ENCODE assay signal across 24 cellular contexts in the genomic region with DNA sequence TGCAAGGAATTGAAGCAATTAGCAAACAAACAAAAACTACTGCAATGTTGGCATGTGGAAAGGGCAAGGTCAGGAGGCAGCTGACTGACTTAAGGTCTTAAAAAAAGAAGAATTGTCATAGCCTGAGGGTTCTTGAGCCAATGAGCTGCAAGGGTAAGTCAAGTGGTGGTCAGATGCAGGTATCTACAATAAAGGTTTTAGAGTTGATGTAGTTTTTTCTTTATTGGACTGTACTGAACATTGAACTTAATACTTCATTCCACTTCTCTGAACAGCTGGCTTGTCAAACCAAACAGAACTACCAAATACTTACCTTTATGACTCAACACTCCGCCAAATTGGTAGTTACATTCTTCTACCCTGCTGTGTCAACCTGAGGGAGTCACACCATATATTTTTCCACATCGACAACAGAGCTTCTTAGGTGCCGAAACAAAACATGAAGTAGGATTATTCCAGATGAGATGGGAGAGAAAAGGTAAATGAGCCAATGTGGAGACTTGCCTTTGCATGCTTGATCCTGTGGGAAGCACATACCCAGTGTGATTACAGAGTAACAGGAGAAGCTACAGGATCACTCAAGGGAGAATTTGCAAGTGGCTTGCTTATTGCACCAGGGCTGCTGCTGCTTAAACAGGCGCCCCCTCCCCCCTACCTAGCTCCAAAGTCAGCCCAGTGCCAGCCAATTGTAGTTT. TPM values are rescaled to one million over a fixed set of nuclear protein-coding genes. Genes with fewer than 3 reads are reported as not detected.
DNase-seq lines count a peak whose midpoint lies in the region; ATAC-seq, FAIRE-seq and TF ChIP-seq lines count a peak whose summit lies in the region.
"Had no signal": no experiment of that assay in that cellular context is flagged by ENCODE, and none has a peak within 500 bp of the region (broad histone marks: within the 10 kb centered on the region; RNA-seq: fewer than 3 reads in every experiment).

No MANE protein-coding gene starts in this region.

- H2BK20ac ChIP-seq in IMR-90 (ENCODE audit: low read depth, low read length): no peak overlapping the region

- H2BK15ac ChIP-seq in IMR-90 (ENCODE audit: low read depth, low read length): no peak overlapping the region

- dilution Hi-C loops in IMR-90 (cut with HindIII; ENCODE audit: low sequenced_read_pairs, unreplicated experiment): no loop called here
- dilution Hi-C loops in keratinocyte (cut with MboI; ENCODE audit: extremely low pct_ligation_motif_present, low sequenced_read_pairs): no loop called here

- peaks cover 11% of the 10 kb centered on the region for H3K27me3 ChIP-seq in IMR-90 (ENCODE audit: control insufficient read depth, insufficient read depth, low read length)
- H3K27me3 ChIP-seq in keratinocyte (ENCODE audit: control insufficient read depth, extremely low read depth, insufficient read depth, low read length): no peaks in the 10 kb centered on the region
- H3K27me3 ChIP-seq in upper lobe of left lung: no peaks in the 10 kb centered on the region
- H3K27me3 ChIP-seq: body of pancreas, right lobe of liver had no signal

- H2AK5ac ChIP-seq in IMR-90 (ENCODE audit: low read depth, low read length): no peak overlapping the region

- H3K27me3 Mint-ChIP-seq in activated CD4-positive, alpha-beta memory T cell treated with anti-CD3 and anti-CD28 coated beads, Interleukin-2, amount 10 ng/mL, durations not matched to agents 7 days and 5 days: peaks cover 2% of the 10 kb centered on the region

- H3K27ac Mint-ChIP-seq in activated CD4-positive, alpha-beta memory T cell treated with anti-CD3 and anti-CD28 coated beads, Interleukin-2, amount 10 ng/mL, durations not matched to agents 7 days and 5 days: no peak overlapping the region
- H3K27ac Mint-ChIP-seq: activated CD8-positive, alpha-beta memory T cell treated with anti-CD3 and anti-CD28 coated beads, Interleukin-2, amount 10 ng/mL, durations not matched to agents 7 days and 5 days; activated naive CD8-positive, alpha-beta T cell treated with anti-CD3 and anti-CD28 coated beads, Interleukin-2, amount 10 ng/mL, durations not matched to agents 7 days and 5 days; activated T-helper 17 cell treated with anti-CD3 and anti-CD28 coated beads, Interleukin-2, amount 50 U/mL, for 72 hours; memory B cell; naive thymus-derived CD4-positive, alpha-beta T cell; stimulated activated effector memory CD8-positive, alpha-beta T cell treated with anti-CD3 and anti-CD28 coated beads, Interleukin-12 subunit alpha, Interleukin-12 subunit beta, amount 100 ng/mL, for 72 hours had no signal

- no peak for TF ChIP-seq RAD21 in IMR-90 (IDR thresholded peaks at IDR 0.05; ENCODE audit: low read length)

- POLR2A ChIA-PET in IMR-90 (lab: Charles Lee; ENCODE audit: unreplicated experiment): no interaction called here
- POLR2A ChIA-PET in activated CD4-positive, alpha-beta memory T cell treated with anti-CD3 and anti-CD28 coated beads, Interleukin-2, amount 10 ng/mL, durations not matched to agents 7 days and 5 days (lab: Charles Lee): no interaction called here

- TF ChIP-seq CTCF in IMR-90 (conservative IDR thresholded peaks at IDR 0.05; ENCODE audit: low read depth, low read length): no peak
- TF ChIP-seq CTCF in keratinocyte (optimal IDR thresholded peaks at IDR 0.05 in 1 of 3, IDR thresholded peaks at IDR 0.05 in 1 of 3, conservative IDR thresholded peaks at IDR 0.05 in 1 of 3; ENCODE audit: extremely low read depth in 1 of 3, insufficient read depth in 2 of 3, low read length in 3 of 3): no peak
- no peak for TF ChIP-seq CTCF in upper lobe of left lung (IDR thresholded peaks at IDR 0.05)

- H3K4ac ChIP-seq in IMR-90 (ENCODE audit: low read depth, low read length): no peak overlapping the region

- H3K18ac ChIP-seq in IMR-90 (ENCODE audit: low read depth, low read length): no peak overlapping the region

- no peak overlapping the region for H3K9ac ChIP-seq in IMR-90 (ENCODE audit: low read depth, low read length)
- H3K9ac ChIP-seq in keratinocyte (ENCODE audit: control insufficient read depth, extremely low read depth, insufficient read depth, low read length): no peak overlapping the region

- CTCF ChIA-PET in IMR-90 (lab: Yijun Ruan, JAX): no interaction called here
- CTCF ChIA-PET in activated CD4-positive, alpha-beta memory T cell treated with anti-CD3 and anti-CD28 coated beads, Interleukin-2, amount 10 ng/mL, durations not matched to agents 7 days and 5 days (lab: Charles Lee): no interaction called here

- no peak overlapping the region for H2BK120ac ChIP-seq in IMR-90 (ENCODE audit: low read depth, low read length)

- H3K23ac ChIP-seq in IMR-90 (ENCODE audit: low read depth, low read length): no peak overlapping the region

- H2AFZ ChIP-seq in IMR-90 (replicated peaks; ENCODE audit: low read length, poor library complexity) (no peak overlapping the region), keratinocyte (ENCODE audit: control insufficient read depth, low read length) (no peak overlapping the region)

- no peak for TF ChIP-seq EP300 in upper lobe of left lung (IDR thresholded peaks at IDR 0.05)

- H3K56ac ChIP-seq in IMR-90 (ENCODE audit: extremely low read depth, insufficient read depth, low read length): no peak overlapping the region

- no peaks in the 10 kb centered on the region for H3K4me1 Mint-ChIP-seq in activated CD4-positive, alpha-beta memory T cell treated with anti-CD3 and anti-CD28 coated beads, Interleukin-2, amount 10 ng/mL, durations not matched to agents 7 days and 5 days
- H3K4me1 Mint-ChIP-seq: activated CD8-positive, alpha-beta memory T cell treated with anti-CD3 and anti-CD28 coated beads, Interleukin-2, amount 10 ng/mL, durations not matched to agents 7 days and 5 days; activated naive CD8-positive, alpha-beta T cell treated with anti-CD3 and anti-CD28 coated beads, Interleukin-2, amount 10 ng/mL, durations not matched to agents 7 days and 5 days; activated T-helper 17 cell treated with anti-CD3 and anti-CD28 coated beads, Interleukin-2, amount 50 U/mL, for 72 hours; memory B cell; naive thymus-derived CD4-positive, alpha-beta T cell; stimulated activated effector memory CD8-positive, alpha-beta T cell treated with anti-CD3 and anti-CD28 coated beads, Interleukin-12 subunit alpha, Interleukin-12 subunit beta, amount 100 ng/mL, for 72 hours had no signal

- TF ChIP-seq POLR2A in IMR-90 (IDR thresholded peaks at IDR 0.05; ENCODE audit: low read depth, low read length): no peak
- no peak for TF ChIP-seq POLR2A in upper lobe of left lung (IDR thresholded peaks at IDR 0.05)

- H3K14ac ChIP-seq in IMR-90 (replicated peaks; ENCODE audit: low read depth, low read length): no peak overlapping the region

- H3K4me1 ChIP-seq in IMR-90 (ENCODE audit: control insufficient read depth, insufficient read depth, low read length): no peaks in the 10 kb centered on the region
- no peaks in the 10 kb centered on the region for H3K4me1 ChIP-seq in keratinocyte (ENCODE audit: control insufficient read depth, extremely low read depth, insufficient read depth, low read length)
- no peaks in the 10 kb centered on the region for H3K4me1 ChIP-seq in upper lobe of left lung
- H3K4me1 ChIP-seq: body of pancreas, heart right ventricle, right lobe of liver had no signal

- H3K4me3 ChIP-seq in IMR-90 (ENCODE audit: insufficient read depth, low read depth, low read length) (no peak overlapping the region), keratinocyte (ENCODE audit: control insufficient read depth in 2 of 3, extremely low read depth in 1 of 3, insufficient read depth in 2 of 3, low read depth in 1 of 3, low read length in 3 of 3) (no peak overlapping the region), upper lobe of left lung (no peak overlapping the region)
- H3K4me3 ChIP-seq: body of pancreas, heart right ventricle, right lobe of liver had no signal

- no peaks in the 10 kb centered on the region for H3K9me3 ChIP-seq in IMR-90 (ENCODE audit: control insufficient read depth, insufficient read depth, low read length)
- H3K9me3 ChIP-seq in keratinocyte (ENCODE audit: control insufficient read depth, low read depth, low read length): no peaks in the 10 kb centered on the region
- H3K9me3 ChIP-seq in upper lobe of left lung: no peaks in the 10 kb centered on the region
- H3K9me3 ChIP-seq: body of pancreas, right lobe of liver had no signal

- DNase-seq in IMR-90: peak; percentile 17
- peak; percentile 7 for DNase-seq in SW480 (ENCODE audit: low spot score)
- DNase-seq in keratinocyte (ENCODE audit: low read depth, low spot score): peak; percentile 15
- DNase-seq in upper lobe of left lung: peak in 1 of 2 donors; percentile 44
- no peak for DNase-seq in posterior vena cava (ENCODE audit: low spot score)
- DNase-seq in activated CD4-positive, alpha-beta memory T cell treated with anti-CD3 and anti-CD28 coated beads, Interleukin-2, amount 10 ng/mL, durations not matched to agents 7 days and 5 days: no peak
- no peak for DNase-seq in Ammon's horn (ENCODE audit: low spot score)
- DNase-seq: activated CD8-positive, alpha-beta memory T cell treated with anti-CD3 and anti-CD28 coated beads, Interleukin-2, amount 10 ng/mL, durations not matched to agents 7 days and 5 days; activated naive CD8-positive, alpha-beta T cell treated with anti-CD3 and anti-CD28 coated beads, Interleukin-2, amount 10 ng/mL, durations not matched to agents 7 days and 5 days; body of pancreas; cortex of kidney; DND-41; heart right ventricle; Karpas-422; naive thymus-derived CD4-positive, alpha-beta T cell; NCI-H1105; NCI-H2081; NCI-H524 treated with DMSO at 0.1 percent for 48 hours; right lobe of liver had no signal

- H2AK9ac ChIP-seq in IMR-90 (replicated peaks; ENCODE audit: low read depth, low read length, poor library complexity): no peak overlapping the region

- H3K9me1 ChIP-seq in IMR-90 (ENCODE audit: insufficient read depth, low read length): no peaks in the 10 kb centered on the region
- H3K9me1 ChIP-seq in keratinocyte (ENCODE audit: control insufficient read depth, extremely low read depth, insufficient read depth, low read length): no peaks in the 10 kb centered on the region

- no peak overlapping the region for H2BK5ac ChIP-seq in IMR-90 (ENCODE audit: low read depth, low read length, poor library complexity, severe bottlenecking)

- H3K79me1 ChIP-seq in IMR-90 (ENCODE audit: low read depth in 1 of 2, low read length in 2 of 2): no peaks in the 10 kb centered on the region

- H3K4me2 ChIP-seq in IMR-90 (ENCODE audit: low read depth, low read length): no peak overlapping the region
- peak overlapping the region; percentile 12 for H3K4me2 ChIP-seq in keratinocyte (ENCODE audit: control insufficient read depth, extremely low read depth, insufficient read depth, low read depth, low read length)

- H3K4me3 Mint-ChIP-seq in activated CD4-positive, alpha-beta memory T cell treated with anti-CD3 and anti-CD28 coated beads, Interleukin-2, amount 10 ng/mL, durations not matched to agents 7 days and 5 days: no peak overlapping the region
- H3K4me3 Mint-ChIP-seq: activated CD8-positive, alpha-beta memory T cell treated with anti-CD3 and anti-CD28 coated beads, Interleukin-2, amount 10 ng/mL, durations not matched to agents 7 days and 5 days; activated naive CD8-positive, alpha-beta T cell treated with anti-CD3 and anti-CD28 coated beads, Interleukin-2, amount 10 ng/mL, durations not matched to agents 7 days and 5 days; activated T-helper 17 cell treated with anti-CD3 and anti-CD28 coated beads, Interleukin-2, amount 50 U/mL, for 72 hours; memory B cell; naive thymus-derived CD4-positive, alpha-beta T cell; stimulated activated effector memory CD8-positive, alpha-beta T cell treated with anti-CD3 and anti-CD28 coated beads, Interleukin-12 subunit alpha, Interleukin-12 subunit beta, amount 100 ng/mL, for 72 hours had no signal

- FAIRE-seq in keratinocyte (lab: Jason Lieb, UNC): peak; percentile 23

- H4K91ac ChIP-seq in IMR-90 (ENCODE audit: insufficient read depth, low read depth, low read length): no peak overlapping the region

- intact Hi-C loops in IMR-90 (cut with micrococcal nuclease) (no loop called here), posterior vena cava (cut with DNase I) (loop anchor here in 1 of 2 donors (10.0 kb wide), 1 partner anchor 217 kb away; no protein-coding TSS in a partner anchor)

- BruUV-seq in IMR-90 (replicated peaks; lab: Mats Ljungman, UMichigan): no TSS peak

- no peaks in the 10 kb centered on the region for H4K20me1 ChIP-seq in IMR-90 (ENCODE audit: insufficient read depth, low read length)
- H4K20me1 ChIP-seq in keratinocyte (ENCODE audit: control insufficient read depth, extremely low read depth, insufficient read depth, low read length): no peaks in the 10 kb centered on the region

- H3K27ac ChIP-seq in IMR-90 (ENCODE audit: insufficient read depth, low read length) (no peak overlapping the region), keratinocyte (ENCODE audit: control insufficient read depth, insufficient read depth, low read length) (no peak overlapping the region), upper lobe of left lung (no peak overlapping the region)
- H3K27ac ChIP-seq: body of pancreas, heart right ventricle, right lobe of liver had no signal

- H4K5ac ChIP-seq in IMR-90 (ENCODE audit: low read depth, low read length): no peak overlapping the region

- H3K36me3 ChIP-seq in IMR-90 (ENCODE audit: control insufficient read depth, insufficient read depth, low read length) (no peaks in the 10 kb centered on the region), keratinocyte (ENCODE audit: control insufficient read depth in 2 of 2, extremely low read depth in 1 of 2, insufficient read depth in 2 of 2, low read length in 2 of 2) (no peaks in the 10 kb centered on the region), upper lobe of left lung (no peaks in the 10 kb centered on the region)
- H3K36me3 ChIP-seq: heart right ventricle, right lobe of liver had no signal

- no peak overlapping the region for H4K8ac ChIP-seq in IMR-90 (ENCODE audit: low read depth in 2 of 2, low read length in 2 of 2)

- ATAC-seq in IMR-90 (ENCODE audit: low read depth) (peak; percentile 64; the same call in 1 of the 2 replicates), upper lobe of left lung (ENCODE audit: low FRiP score in 2 of 2) (peak; percentile 47 to 78)
- ATAC-seq: activated CD8-positive, alpha-beta memory T cell treated with anti-CD3 and anti-CD28 coated beads, Interleukin-2, amount 10 ng/mL, durations not matched to agents 7 days and 5 days; activated T-helper 17 cell treated with anti-CD3 and anti-CD28 coated beads, Interleukin-2, amount 50 U/mL, for 72 hours; body of pancreas; heart right ventricle; naive thymus-derived CD4-positive, alpha-beta T cell had no signal

- WGBS in IMR-90 (ENCODE audit: extremely low coverage in 2 of 2, insufficient read length in 1 of 2), 2 experiments: 0% methylated on average over 1 of the region's 4 CpGs; no CpG with 5 or more reads in 1 of the 2 experiments
- 45 to 46% methylated on average over 4 of the region's 4 CpGs for WGBS in upper lobe of left lung, 2 donors

- in situ Hi-C loops in IMR-90 (cut with MboI; ENCODE audit: low sequenced_read_pairs): no loop called here

- H3K9me3 Mint-ChIP-seq in activated CD4-positive, alpha-beta memory T cell treated with anti-CD3 and anti-CD28 coated beads, Interleukin-2, amount 10 ng/mL, durations not matched to agents 7 days and 5 days: no peaks in the 10 kb centered on the region
- H3K9me3 Mint-ChIP-seq: activated naive CD8-positive, alpha-beta T cell treated with anti-CD3 and anti-CD28 coated beads, Interleukin-2, amount 10 ng/mL, durations not matched to agents 7 days and 5 days; activated T-helper 17 cell treated with anti-CD3 and anti-CD28 coated beads, Interleukin-2, amount 50 U/mL, for 72 hours; stimulated activated effector memory CD8-positive, alpha-beta T cell treated with anti-CD3 and anti-CD28 coated beads, Interleukin-12 subunit alpha, Interleukin-12 subunit beta, amount 100 ng/mL, for 72 hours had no signal

- H3K79me2 ChIP-seq in keratinocyte (ENCODE audit: control insufficient read depth, insufficient read depth, low read length): no peaks in the 10 kb centered on the region

- H3K36me3 Mint-ChIP-seq in activated CD4-positive, alpha-beta memory T cell treated with anti-CD3 and anti-CD28 coated beads, Interleukin-2, amount 10 ng/mL, durations not matched to agents 7 days and 5 days (ENCODE audit: low read depth): no peaks in the 10 kb centered on the region
- H3K36me3 Mint-ChIP-seq: activated CD8-positive, alpha-beta memory T cell treated with anti-CD3 and anti-CD28 coated beads, Interleukin-2, amount 10 ng/mL, durations not matched to agents 7 days and 5 days; activated naive CD8-positive, alpha-beta T cell treated with anti-CD3 and anti-CD28 coated beads, Interleukin-2, amount 10 ng/mL, durations not matched to agents 7 days and 5 days; memory B cell; naive thymus-derived CD4-positive, alpha-beta T cell; stimulated activated effector memory CD8-positive, alpha-beta T cell treated with anti-CD3 and anti-CD28 coated beads, Interleukin-12 subunit alpha, Interleukin-12 subunit beta, amount 100 ng/mL, for 72 hours had no signal

RNA-seq across cellular contexts. Expression of a gene that starts 35.3 kb away (rescaled TPM):
- total RNA-seq in IMR-90 (2012; rRNA removed) (not detected in 2 replicates), upper lobe of left lung (under 1 TPM in 2 of 6 donors, not detected in 4; 0.34 to 0.40 TPM), posterior vena cava (not detected)
- polyA plus RNA-seq in IMR-90 (2012; rRNA removed) (not detected in 2 replicates), keratinocyte (0.08 to 0.21 TPM in 2 of 3 replicates, not detected in the other)
- not detected in 2 replicates for polyA plus RNA-seq in IMR-90 (2012; cell fraction: cytosol; rRNA removed)
- not detected in 2 replicates for polyA plus RNA-seq in IMR-90 (2012; cell fraction: nucleus; rRNA removed; ENCODE audit: low replicate concordance)
- not detected for polyA plus RNA-seq in keratinocyte (2011; ENCODE audit: low read depth)
- polyA plus RNA-seq in keratinocyte (2011; cell fraction: cytosol; rRNA removed): 0.12 TPM in 1 of 2 replicates, not detected in the other
- 0.38 TPM in 1 of 2 replicates, not detected in the other for polyA plus RNA-seq in keratinocyte (2011; cell fraction: nucleus; rRNA removed)
- polyA plus RNA-seq in keratinocyte (2012; ENCODE audit: low replicate concordance): not detected in 2 replicates
- polyA minus RNA-seq in keratinocyte: 0.19 TPM in 1 of 3 replicates, not detected in the others
- polyA minus RNA-seq in keratinocyte (2011; cell fraction: cytosol; rRNA and poly(A)+ RNA removed): not detected
- 1.5 TPM in 1 of 2 replicates, not detected in the other for polyA minus RNA-seq in keratinocyte (2011; cell fraction: nucleus; rRNA and poly(A)+ RNA removed)
- not detected for total RNA-seq in activated CD4-positive, alpha-beta memory T cell treated with anti-CD3 and anti-CD28 coated beads, Interleukin-2, amount 10 ng/mL, durations not matched to agents 7 days and 5 days
- total RNA-seq: activated CD8-positive, alpha-beta memory T cell treated with anti-CD3 and anti-CD28 coated beads, Interleukin-2, amount 10 ng/mL, durations not matched to agents 7 days and 5 days; activated naive CD8-positive, alpha-beta T cell treated with anti-CD3 and anti-CD28 coated beads, Interleukin-2, amount 10 ng/mL, durations not matched to agents 7 days and 5 days; activated T-helper 17 cell treated with anti-CD3 and anti-CD28 coated beads, Interleukin-2, amount 50 U/mL, for 72 hours; body of pancreas; H4; heart right ventricle; naive thymus-derived CD4-positive, alpha-beta T cell; osteoblast; right lobe of liver had no signal
- polyA plus RNA-seq: heart right ventricle; naive thymus-derived CD4-positive, alpha-beta T cell had no signal

Comparison
In these comparisons a context has a peak if more than half of its experiments do, and no peak if none do; other contexts are left out.
1. DNase-seq: peak in IMR-90 (single experiment), SW480 (single experiment) and keratinocyte (single experiment); none in posterior vena cava (single experiment), activated CD4-positive, alpha-beta memory T cell treated with anti-CD3 and anti-CD28 coated beads, Interleukin-2, amount 10 ng/mL, durations not matched to agents 7 days and 5 days (single experiment) and Ammon's horn (single experiment).